Comparison of ENCODE assay signal across 1 cellular context in the genomic region with DNA sequence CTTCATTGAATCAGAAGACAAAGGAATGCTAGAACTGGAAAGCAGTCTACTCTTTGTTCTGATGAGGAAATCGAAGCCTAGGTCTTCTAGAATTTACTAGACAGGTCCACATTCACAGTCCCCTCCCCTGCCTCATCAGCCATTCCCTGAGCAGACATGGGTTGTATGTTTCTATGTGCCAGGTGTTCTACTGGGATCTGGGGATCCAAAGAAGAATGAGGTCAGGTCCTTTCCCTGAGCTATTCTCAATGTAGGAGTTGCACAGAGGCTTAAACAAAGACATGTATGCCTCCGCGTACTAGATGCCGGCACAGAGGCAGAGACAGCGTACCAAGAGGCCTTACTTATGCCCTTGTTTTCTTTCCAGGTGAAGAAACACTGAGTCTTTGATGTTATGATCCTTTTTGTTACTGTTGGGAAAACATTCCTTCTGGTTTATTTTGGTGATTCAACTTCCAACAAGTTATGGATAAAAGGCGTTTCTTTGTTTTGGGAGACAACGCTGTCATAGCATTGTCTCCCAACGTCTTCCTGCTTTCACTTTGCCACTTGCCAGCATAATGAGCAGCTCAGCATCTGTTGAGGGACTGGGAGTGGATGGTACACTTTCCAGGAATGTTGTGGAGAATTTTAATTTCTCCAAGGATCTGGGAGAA.
A peak's percentile ranks its signal among the peaks of the same experiment; 100 is the strongest.
TF ChIP-seq lines count a peak whose summit lies in the region.

No MANE protein-coding gene starts in this region.

TF ChIP-seq in liver, 16 proteins besides CTCF, POLR2A, EP300 and RAD21 (continued from another document):
- TF ChIP-seq REST (IDR thresholded peaks at IDR 0.05) (peak; percentile 1), MAX (IDR thresholded peaks at IDR 0.05) (no peak), HNF4A (conservative IDR thresholded peaks at IDR 0.05) (no peak), NR2F2 (IDR thresholded peaks at IDR 0.05) (peak; percentile 22), RXRA (IDR thresholded peaks at IDR 0.05) (no peak), TAF1 (conservative IDR thresholded peaks at IDR 0.05) (peak; percentile 59), GABPA (IDR thresholded peaks at IDR 0.05 in 1 of 2, conservative IDR thresholded peaks at IDR 0.05 in 1 of 2) (no peak), SP1 (IDR thresholded peaks at IDR 0.05) (no peak)
